ENCODE assay signal across 1 cellular context in genomic region chr11:122951231-122951630, GRCh38.
TF ChIP-seq lines count a peak whose summit lies in the region.

No MANE protein-coding gene starts in this region.

TF ChIP-seq in GM23338, 12 proteins besides CTCF, POLR2A, EP300 and RAD21 (continued from another document):
- TF ChIP-seq ZNF462 (CRISPR knock-in tag; IDR thresholded peaks at IDR 0.05) (no peak), ZNF114 (CRISPR knock-in tag; IDR thresholded peaks at IDR 0.05) (no peak), NANOG (IDR thresholded peaks at IDR 0.05; ENCODE audit: borderline replicate concordance) (no peak), ZNF331 (CRISPR knock-in tag; IDR thresholded peaks at IDR 0.05; ENCODE audit: low read depth) (no peak), STAT1 (IDR thresholded peaks at IDR 0.05; ENCODE audit: unreplicated experiment) (no peak)
- TF ChIP-seq, protein P1, sequence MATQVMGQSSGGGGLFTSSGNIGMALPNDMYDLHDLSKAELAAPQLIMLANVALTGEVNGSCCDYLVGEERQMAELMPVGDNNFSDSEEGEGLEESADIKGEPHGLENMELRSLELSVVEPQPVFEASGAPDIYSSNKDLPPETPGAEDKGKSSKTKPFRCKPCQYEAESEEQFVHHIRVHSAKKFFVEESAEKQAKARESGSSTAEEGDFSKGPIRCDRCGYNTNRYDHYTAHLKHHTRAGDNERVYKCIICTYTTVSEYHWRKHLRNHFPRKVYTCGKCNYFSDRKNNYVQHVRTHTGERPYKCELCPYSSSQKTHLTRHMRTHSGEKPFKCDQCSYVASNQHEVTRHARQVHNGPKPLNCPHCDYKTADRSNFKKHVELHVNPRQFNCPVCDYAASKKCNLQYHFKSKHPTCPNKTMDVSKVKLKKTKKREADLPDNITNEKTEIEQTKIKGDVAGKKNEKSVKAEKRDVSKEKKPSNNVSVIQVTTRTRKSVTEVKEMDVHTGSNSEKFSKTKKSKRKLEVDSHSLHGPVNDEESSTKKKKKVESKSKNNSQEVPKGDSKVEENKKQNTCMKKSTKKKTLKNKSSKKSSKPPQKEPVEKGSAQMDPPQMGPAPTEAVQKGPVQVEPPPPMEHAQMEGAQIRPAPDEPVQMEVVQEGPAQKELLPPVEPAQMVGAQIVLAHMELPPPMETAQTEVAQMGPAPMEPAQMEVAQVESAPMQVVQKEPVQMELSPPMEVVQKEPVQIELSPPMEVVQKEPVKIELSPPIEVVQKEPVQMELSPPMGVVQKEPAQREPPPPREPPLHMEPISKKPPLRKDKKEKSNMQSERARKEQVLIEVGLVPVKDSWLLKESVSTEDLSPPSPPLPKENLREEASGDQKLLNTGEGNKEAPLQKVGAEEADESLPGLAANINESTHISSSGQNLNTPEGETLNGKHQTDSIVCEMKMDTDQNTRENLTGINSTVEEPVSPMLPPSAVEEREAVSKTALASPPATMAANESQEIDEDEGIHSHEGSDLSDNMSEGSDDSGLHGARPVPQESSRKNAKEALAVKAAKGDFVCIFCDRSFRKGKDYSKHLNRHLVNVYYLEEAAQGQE (IDR thresholded peaks at IDR 0.05; ENCODE audit: unreplicated experiment) = no peak
